In genomic region chr14:64421166-64421565, GRCh38 we compare ENCODE assay signal across 1 cellular context.
TF ChIP-seq lines count a peak whose summit lies in the region.

No MANE protein-coding gene starts in this region.

TF ChIP-seq in SK-N-SH treated with all-trans-retinoic acid at 6 μM for 48 hours, 23 proteins besides CTCF, POLR2A, EP300 and RAD21 (continued from another document):
- TF ChIP-seq PATZ1 (CRISPR knock-in tag; IDR thresholded peaks at IDR 0.05; ENCODE audit: borderline replicate concordance) = no peak
